Comparison of ENCODE assay signal across 8 cellular contexts in genomic region chr15:99100245-99101173, GRCh38. TPM values are rescaled to one million over a fixed set of nuclear protein-coding genes. Genes with fewer than 3 reads are reported as not detected.
A peak's percentile ranks its signal among the peaks of the same experiment; 100 is the strongest.
DNase-seq lines count a peak whose midpoint lies in the region; ATAC-seq and TF ChIP-seq lines count a peak whose summit lies in the region.

No MANE protein-coding gene starts in this region.

- peaks cover 8% of the 10 kb centered on the region for H3K4me1 Mint-ChIP-seq in activated CD8-positive, alpha-beta memory T cell treated with anti-CD3 and anti-CD28 coated beads, Interleukin-2, amount 10 ng/mL, durations not matched to agents 7 days and 5 days
- peaks cover 2% of the 10 kb centered on the region for H3K4me1 Mint-ChIP-seq in mesothelial cell of epicardium

- CTCF ChIA-PET in activated CD8-positive, alpha-beta memory T cell treated with anti-CD3 and anti-CD28 coated beads, Interleukin-2, amount 10 ng/mL, durations not matched to agents 7 days and 5 days (lab: Charles Lee), result interaction anchor here (0.6 to 2.5 kb wide), 12 partner anchors 8 to 607 kb away, joined by 3 to 13 read pairs (median 3); no protein-coding TSS in a partner anchor

- H3K9me3 ChIP-seq in subcutaneous abdominal adipose tissue (ENCODE audit: control insufficient read depth in 5 of 5, low read length in 5 of 5), result no peaks in the 10 kb centered on the region

- peaks cover 4 to 33% (median 26%) of the 10 kb centered on the region in 5 donors for H3K4me1 ChIP-seq in subcutaneous abdominal adipose tissue (ENCODE audit: control insufficient read depth in 5 of 5, insufficient read depth in 5 of 5, low read length in 5 of 5)

- no peaks in the 10 kb centered on the region for H3K9me3 Mint-ChIP-seq in activated CD8-positive, alpha-beta memory T cell treated with anti-CD3 and anti-CD28 coated beads, Interleukin-2, amount 10 ng/mL, durations not matched to agents 7 days and 5 days (ENCODE audit: low read depth)
- H3K9me3 Mint-ChIP-seq in mesothelial cell of epicardium, result no peaks in the 10 kb centered on the region

- H3K4me3 ChIP-seq in subcutaneous abdominal adipose tissue (ENCODE audit: low read depth in 1 of 5, low read length in 5 of 5), result peak overlapping the region in 4 of 5 donors; percentile 17 to 52 (median 30)

- no peaks in the 10 kb centered on the region for H3K36me3 Mint-ChIP-seq in activated CD8-positive, alpha-beta memory T cell treated with anti-CD3 and anti-CD28 coated beads, Interleukin-2, amount 10 ng/mL, durations not matched to agents 7 days and 5 days
- no peaks in the 10 kb centered on the region for H3K36me3 Mint-ChIP-seq in mesothelial cell of epicardium

- peaks cover 42% of the 10 kb centered on the region for H3K27me3 Mint-ChIP-seq in activated CD8-positive, alpha-beta memory T cell treated with anti-CD3 and anti-CD28 coated beads, Interleukin-2, amount 10 ng/mL, durations not matched to agents 7 days and 5 days
- peaks cover 64% of the 10 kb centered on the region for H3K27me3 Mint-ChIP-seq in mesothelial cell of epicardium (ENCODE audit: low read depth)

- no peak overlapping the region for H3K27ac Mint-ChIP-seq in activated CD8-positive, alpha-beta memory T cell treated with anti-CD3 and anti-CD28 coated beads, Interleukin-2, amount 10 ng/mL, durations not matched to agents 7 days and 5 days
- H3K27ac Mint-ChIP-seq in mesothelial cell of epicardium, result no peak overlapping the region

- H3K27ac ChIP-seq in subcutaneous abdominal adipose tissue (ENCODE audit: low read depth, low read length), result no peak overlapping the region

- peak; percentile 48 for TF ChIP-seq CTCF in mesothelial cell of epicardium (IDR thresholded peaks at IDR 0.05; ENCODE audit: unreplicated experiment)

- ATAC-seq in HG02798 (IDR thresholded peaks at IDR 0.05; ENCODE audit: poor library complexity, unreplicated experiment) (peak; percentile 48), esophagus mucosa (peak; percentile 42), GM21717 (IDR thresholded peaks at IDR 0.05; ENCODE audit: unreplicated experiment) (no peak)
- ATAC-seq in activated CD8-positive, alpha-beta memory T cell treated with anti-CD3 and anti-CD28 coated beads, Interleukin-2, amount 10 ng/mL, durations not matched to agents 7 days and 5 days, result peak; percentile 31

- no peaks in the 10 kb centered on the region for H3K36me3 ChIP-seq in subcutaneous abdominal adipose tissue (ENCODE audit: control insufficient read depth in 5 of 5, insufficient read depth in 5 of 5, low read length in 5 of 5)

- peaks cover 2 to 23% (median 8%) of the 10 kb centered on the region in 5 donors for H3K27me3 ChIP-seq in subcutaneous abdominal adipose tissue (ENCODE audit: control insufficient read depth in 5 of 5, insufficient read depth in 4 of 5, low read length in 5 of 5)

- H3K9ac ChIP-seq in subcutaneous abdominal adipose tissue (ENCODE audit: low read length in 5 of 5), result no peak overlapping the region

- no peak overlapping the region for H3K4me3 Mint-ChIP-seq in activated CD8-positive, alpha-beta memory T cell treated with anti-CD3 and anti-CD28 coated beads, Interleukin-2, amount 10 ng/mL, durations not matched to agents 7 days and 5 days
- H3K4me3 Mint-ChIP-seq in mesothelial cell of epicardium, result peak overlapping the region; percentile 57

- DNase-seq in EH (ENCODE audit: low read depth) (peak; percentile 74), NCI-H345 treated with DMSO at 0.1 percent for 48 hours (lab: John Stamatoyannopoulos, UW; ENCODE audit: unreplicated experiment) (peak; percentile 29), mesothelial cell of epicardium (ENCODE audit: low spot score in 2 of 2, unreplicated experiment in 2 of 2) (peak; percentile 58 to 86)
- DNase-seq in activated CD8-positive, alpha-beta memory T cell treated with anti-CD3 and anti-CD28 coated beads, Interleukin-2, amount 10 ng/mL, durations not matched to agents 7 days and 5 days, result peak; percentile 66

RNA-seq across cellular contexts. Expression of gene SYNM, which starts 4.4 kb away (rescaled TPM):
- total RNA-seq in activated CD8-positive, alpha-beta memory T cell treated with anti-CD3 and anti-CD28 coated beads, Interleukin-2, amount 10 ng/mL, durations not matched to agents 7 days and 5 days, result 1 to 10 TPM; 1.5 TPM
- total RNA-seq in esophagus mucosa (6.0 TPM), mesothelial cell of epicardium (1.2 to 1.4 TPM (median 1.3 TPM) in 3 replicates)
